Comparison of ENCODE assay signal across 1 cellular context in the genomic region with DNA sequence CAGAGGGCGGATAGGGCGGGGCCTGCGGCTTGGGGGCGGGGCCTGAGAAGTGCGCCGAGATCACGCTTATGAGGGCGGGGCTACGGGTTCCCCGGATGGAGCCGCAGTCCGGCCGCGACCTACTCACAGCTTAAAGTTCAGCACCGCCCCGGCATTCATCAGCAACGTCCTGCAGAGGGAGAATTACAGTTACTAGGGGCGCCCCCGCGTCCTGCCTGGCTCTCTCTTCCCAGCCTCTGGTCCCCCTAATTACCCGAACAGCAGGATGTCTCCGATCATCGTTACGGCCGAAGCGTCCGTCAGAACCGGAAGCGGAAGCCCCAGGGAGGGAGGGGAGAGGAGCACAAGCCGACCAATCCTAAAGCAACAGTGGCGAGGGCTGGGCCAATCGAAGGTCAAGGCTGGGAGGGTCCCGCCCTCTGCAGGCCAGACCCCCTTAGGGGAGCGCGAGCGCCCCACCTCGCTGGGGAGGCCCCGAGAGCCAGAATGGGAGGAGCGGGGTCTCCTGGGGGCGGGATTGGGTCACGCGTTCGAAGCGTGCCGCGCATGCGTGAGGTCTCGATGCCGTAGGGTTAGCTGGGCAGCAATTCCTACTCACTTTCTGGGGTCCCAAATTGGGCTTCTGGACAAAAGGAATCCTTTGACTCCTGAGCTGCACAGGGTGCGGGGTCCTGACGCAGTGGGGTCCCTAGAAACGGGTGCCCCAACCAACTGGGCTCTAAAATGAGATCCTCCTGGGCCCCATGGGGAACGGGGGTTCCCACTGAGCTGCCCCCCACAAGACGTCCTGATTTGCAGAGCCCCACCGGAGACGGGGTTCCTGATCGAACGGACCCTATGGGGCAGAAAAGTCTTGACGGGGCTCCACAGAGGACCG.
TF ChIP-seq lines count a peak whose summit lies in the region.

Gene SMIM7, minus strand, starts transcription at position 313 of the 877 bp plus-strand sequence. Its CDS starts 34 bp downstream, at position 279.

TF ChIP-seq in HepG2, 621 proteins besides CTCF, POLR2A, EP300 and RAD21 (continued from another document and continues in another):
- TF ChIP-seq, protein P1, sequence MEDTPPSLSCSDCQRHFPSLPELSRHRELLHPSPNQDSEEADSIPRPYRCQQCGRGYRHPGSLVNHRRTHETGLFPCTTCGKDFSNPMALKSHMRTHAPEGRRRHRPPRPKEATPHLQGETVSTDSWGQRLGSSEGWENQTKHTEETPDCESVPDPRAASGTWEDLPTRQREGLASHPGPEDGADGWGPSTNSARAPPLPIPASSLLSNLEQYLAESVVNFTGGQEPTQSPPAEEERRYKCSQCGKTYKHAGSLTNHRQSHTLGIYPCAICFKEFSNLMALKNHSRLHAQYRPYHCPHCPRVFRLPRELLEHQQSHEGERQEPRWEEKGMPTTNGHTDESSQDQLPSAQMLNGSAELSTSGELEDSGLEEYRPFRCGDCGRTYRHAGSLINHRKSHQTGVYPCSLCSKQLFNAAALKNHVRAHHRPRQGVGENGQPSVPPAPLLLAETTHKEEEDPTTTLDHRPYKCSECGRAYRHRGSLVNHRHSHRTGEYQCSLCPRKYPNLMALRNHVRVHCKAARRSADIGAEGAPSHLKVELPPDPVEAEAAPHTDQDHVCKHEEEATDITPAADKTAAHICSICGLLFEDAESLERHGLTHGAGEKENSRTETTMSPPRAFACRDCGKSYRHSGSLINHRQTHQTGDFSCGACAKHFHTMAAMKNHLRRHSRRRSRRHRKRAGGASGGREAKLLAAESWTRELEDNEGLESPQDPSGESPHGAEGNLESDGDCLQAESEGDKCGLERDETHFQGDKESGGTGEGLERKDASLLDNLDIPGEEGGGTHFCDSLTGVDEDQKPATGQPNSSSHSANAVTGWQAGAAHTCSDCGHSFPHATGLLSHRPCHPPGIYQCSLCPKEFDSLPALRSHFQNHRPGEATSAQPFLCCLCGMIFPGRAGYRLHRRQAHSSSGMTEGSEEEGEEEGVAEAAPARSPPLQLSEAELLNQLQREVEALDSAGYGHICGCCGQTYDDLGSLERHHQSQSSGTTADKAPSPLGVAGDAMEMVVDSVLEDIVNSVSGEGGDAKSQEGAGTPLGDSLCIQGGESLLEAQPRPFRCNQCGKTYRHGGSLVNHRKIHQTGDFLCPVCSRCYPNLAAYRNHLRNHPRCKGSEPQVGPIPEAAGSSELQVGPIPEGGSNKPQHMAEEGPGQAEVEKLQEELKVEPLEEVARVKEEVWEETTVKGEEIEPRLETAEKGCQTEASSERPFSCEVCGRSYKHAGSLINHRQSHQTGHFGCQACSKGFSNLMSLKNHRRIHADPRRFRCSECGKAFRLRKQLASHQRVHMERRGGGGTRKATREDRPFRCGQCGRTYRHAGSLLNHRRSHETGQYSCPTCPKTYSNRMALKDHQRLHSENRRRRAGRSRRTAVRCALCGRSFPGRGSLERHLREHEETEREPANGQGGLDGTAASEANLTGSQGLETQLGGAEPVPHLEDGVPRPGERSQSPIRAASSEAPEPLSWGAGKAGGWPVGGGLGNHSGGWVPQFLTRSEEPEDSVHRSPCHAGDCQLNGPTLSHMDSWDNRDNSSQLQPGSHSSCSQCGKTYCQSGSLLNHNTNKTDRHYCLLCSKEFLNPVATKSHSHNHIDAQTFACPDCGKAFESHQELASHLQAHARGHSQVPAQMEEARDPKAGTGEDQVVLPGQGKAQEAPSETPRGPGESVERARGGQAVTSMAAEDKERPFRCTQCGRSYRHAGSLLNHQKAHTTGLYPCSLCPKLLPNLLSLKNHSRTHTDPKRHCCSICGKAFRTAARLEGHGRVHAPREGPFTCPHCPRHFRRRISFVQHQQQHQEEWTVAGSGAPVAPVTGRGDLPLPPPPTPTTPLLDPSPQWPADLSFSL (CRISPR knock-in tag; IDR thresholded peaks at IDR 0.05): 0 out of 2 replicates have a peak, but pooled peaks have one; percentile 18
- TF ChIP-seq ATF7 (IDR thresholded peaks at IDR 0.05): no peak
- no peak for TF ChIP-seq ATF7 (CRISPR knock-in tag; IDR thresholded peaks at IDR 0.05)
- TF ChIP-seq ZBTB26 (CRISPR knock-in tag; IDR thresholded peaks at IDR 0.05; ENCODE audit: borderline replicate concordance): no peak
- TF ChIP-seq, protein P2, sequence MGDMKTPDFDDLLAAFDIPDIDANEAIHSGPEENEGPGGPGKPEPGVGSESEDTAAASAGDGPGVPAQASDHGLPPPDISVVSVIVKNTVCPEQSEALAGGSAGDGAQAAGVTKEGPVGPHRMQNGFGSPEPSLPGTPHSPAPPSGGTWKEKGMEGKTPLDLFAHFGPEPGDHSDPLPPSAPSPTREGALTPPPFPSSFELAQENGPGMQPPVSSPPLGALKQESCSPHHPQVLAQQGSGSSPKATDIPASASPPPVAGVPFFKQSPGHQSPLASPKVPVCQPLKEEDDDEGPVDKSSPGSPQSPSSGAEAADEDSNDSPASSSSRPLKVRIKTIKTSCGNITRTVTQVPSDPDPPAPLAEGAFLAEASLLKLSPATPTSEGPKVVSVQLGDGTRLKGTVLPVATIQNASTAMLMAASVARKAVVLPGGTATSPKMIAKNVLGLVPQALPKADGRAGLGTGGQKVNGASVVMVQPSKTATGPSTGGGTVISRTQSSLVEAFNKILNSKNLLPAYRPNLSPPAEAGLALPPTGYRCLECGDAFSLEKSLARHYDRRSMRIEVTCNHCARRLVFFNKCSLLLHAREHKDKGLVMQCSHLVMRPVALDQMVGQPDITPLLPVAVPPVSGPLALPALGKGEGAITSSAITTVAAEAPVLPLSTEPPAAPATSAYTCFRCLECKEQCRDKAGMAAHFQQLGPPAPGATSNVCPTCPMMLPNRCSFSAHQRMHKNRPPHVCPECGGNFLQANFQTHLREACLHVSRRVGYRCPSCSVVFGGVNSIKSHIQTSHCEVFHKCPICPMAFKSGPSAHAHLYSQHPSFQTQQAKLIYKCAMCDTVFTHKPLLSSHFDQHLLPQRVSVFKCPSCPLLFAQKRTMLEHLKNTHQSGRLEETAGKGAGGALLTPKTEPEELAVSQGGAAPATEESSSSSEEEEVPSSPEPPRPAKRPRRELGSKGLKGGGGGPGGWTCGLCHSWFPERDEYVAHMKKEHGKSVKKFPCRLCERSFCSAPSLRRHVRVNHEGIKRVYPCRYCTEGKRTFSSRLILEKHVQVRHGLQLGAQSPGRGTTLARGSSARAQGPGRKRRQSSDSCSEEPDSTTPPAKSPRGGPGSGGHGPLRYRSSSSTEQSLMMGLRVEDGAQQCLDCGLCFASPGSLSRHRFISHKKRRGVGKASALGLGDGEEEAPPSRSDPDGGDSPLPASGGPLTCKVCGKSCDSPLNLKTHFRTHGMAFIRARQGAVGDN (CRISPR knock-in tag; IDR thresholded peaks at IDR 0.05): peak; percentile 92
- no peak for TF ChIP-seq ZSCAN12 (CRISPR knock-in tag; IDR thresholded peaks at IDR 0.05)
- TF ChIP-seq KAT8 (CRISPR knock-in tag; IDR thresholded peaks at IDR 0.05): peak; percentile 98
- TF ChIP-seq ZFP36 (IDR thresholded peaks at IDR 0.05; ENCODE audit: borderline replicate concordance, low read depth, low read length, partially characterized antibody): no peak
- TF ChIP-seq, protein P3, sequence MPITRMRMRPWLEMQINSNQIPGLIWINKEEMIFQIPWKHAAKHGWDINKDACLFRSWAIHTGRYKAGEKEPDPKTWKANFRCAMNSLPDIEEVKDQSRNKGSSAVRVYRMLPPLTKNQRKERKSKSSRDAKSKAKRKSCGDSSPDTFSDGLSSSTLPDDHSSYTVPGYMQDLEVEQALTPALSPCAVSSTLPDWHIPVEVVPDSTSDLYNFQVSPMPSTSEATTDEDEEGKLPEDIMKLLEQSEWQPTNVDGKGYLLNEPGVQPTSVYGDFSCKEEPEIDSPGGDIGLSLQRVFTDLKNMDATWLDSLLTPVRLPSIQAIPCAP (CRISPR knock-in tag; IDR thresholded peaks at IDR 0.05; ENCODE audit: low read depth): no peak
- no peak for TF ChIP-seq DBP (CRISPR knock-in tag; IDR thresholded peaks at IDR 0.05; ENCODE audit: not compliant biosample characterization)
- 0 out of 2 replicates have a peak, but pooled peaks have one; percentile 62 for TF ChIP-seq ZHX1 (CRISPR knock-in tag; IDR thresholded peaks at IDR 0.05; ENCODE audit: low read depth)
- TF ChIP-seq MAZ (IDR thresholded peaks at IDR 0.05; ENCODE audit: borderline replicate concordance, low read depth, low read length): peak; percentile 97
- peak; percentile 87; the same call in 1 of the 2 replicates for TF ChIP-seq MAZ (CRISPR knock-in tag; IDR thresholded peaks at IDR 0.05; ENCODE audit: low read depth)
- TF ChIP-seq ZNF296 (CRISPR knock-in tag; conservative IDR thresholded peaks at IDR 0.05): no peak
- 0 out of 2 replicates have a peak, but pooled peaks have one; percentile 37 for TF ChIP-seq CHD2 (IDR thresholded peaks at IDR 0.05; ENCODE audit: low read depth, low read length)
- TF ChIP-seq, protein P4, sequence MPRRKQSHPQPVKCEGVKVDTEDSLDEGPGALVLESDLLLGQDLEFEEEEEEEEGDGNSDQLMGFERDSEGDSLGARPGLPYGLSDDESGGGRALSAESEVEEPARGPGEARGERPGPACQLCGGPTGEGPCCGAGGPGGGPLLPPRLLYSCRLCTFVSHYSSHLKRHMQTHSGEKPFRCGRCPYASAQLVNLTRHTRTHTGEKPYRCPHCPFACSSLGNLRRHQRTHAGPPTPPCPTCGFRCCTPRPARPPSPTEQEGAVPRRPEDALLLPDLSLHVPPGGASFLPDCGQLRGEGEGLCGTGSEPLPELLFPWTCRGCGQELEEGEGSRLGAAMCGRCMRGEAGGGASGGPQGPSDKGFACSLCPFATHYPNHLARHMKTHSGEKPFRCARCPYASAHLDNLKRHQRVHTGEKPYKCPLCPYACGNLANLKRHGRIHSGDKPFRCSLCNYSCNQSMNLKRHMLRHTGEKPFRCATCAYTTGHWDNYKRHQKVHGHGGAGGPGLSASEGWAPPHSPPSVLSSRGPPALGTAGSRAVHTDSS (CRISPR knock-in tag; conservative IDR thresholded peaks at IDR 0.05): no peak
- no peak for TF ChIP-seq ZNF180 (CRISPR knock-in tag; IDR thresholded peaks at IDR 0.05; ENCODE audit: borderline replicate concordance, low read depth)
- TF ChIP-seq, protein P5, sequence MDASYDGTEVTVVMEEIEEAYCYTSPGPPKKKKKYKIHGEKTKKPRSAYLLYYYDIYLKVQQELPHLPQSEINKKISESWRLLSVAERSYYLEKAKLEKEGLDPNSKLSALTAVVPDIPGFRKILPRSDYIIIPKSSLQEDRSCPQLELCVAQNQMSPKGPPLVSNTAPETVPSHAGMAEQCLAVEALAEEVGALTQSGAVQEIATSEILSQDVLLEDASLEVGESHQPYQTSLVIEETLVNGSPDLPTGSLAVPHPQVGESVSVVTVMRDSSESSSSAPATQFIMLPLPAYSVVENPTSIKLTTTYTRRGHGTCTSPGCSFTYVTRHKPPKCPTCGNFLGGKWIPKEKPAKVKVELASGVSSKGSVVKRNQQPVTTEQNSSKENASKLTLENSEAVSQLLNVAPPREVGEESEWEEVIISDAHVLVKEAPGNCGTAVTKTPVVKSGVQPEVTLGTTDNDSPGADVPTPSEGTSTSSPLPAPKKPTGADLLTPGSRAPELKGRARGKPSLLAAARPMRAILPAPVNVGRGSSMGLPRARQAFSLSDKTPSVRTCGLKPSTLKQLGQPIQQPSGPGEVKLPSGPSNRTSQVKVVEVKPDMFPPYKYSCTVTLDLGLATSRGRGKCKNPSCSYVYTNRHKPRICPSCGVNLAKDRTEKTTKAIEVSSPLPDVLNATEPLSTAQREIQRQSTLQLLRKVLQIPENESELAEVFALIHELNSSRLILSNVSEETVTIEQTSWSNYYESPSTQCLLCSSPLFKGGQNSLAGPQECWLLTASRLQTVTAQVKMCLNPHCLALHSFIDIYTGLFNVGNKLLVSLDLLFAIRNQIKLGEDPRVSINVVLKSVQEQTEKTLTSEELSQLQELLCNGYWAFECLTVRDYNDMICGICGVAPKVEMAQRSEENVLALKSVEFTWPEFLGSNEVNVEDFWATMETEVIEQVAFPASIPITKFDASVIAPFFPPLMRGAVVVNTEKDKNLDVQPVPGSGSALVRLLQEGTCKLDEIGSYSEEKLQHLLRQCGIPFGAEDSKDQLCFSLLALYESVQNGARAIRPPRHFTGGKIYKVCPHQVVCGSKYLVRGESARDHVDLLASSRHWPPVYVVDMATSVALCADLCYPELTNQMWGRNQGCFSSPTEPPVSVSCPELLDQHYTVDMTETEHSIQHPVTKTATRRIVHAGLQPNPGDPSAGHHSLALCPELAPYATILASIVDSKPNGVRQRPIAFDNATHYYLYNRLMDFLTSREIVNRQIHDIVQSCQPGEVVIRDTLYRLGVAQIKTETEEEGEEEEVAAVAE (CRISPR knock-in tag; IDR thresholded peaks at IDR 0.05; ENCODE audit: borderline replicate concordance): peak; percentile 56; the same call in 1 of the 2 replicates
